Comparison of ENCODE assay signal across 1 cellular context in genomic region chr11:65420506-65421203, GRCh38.
TF ChIP-seq lines count a peak whose summit lies in the region.

No MANE protein-coding gene starts in this region.

TF ChIP-seq in WTC11, 78 proteins besides CTCF, POLR2A, EP300 and RAD21 (continued from another document):
- TF ChIP-seq, protein P1, sequence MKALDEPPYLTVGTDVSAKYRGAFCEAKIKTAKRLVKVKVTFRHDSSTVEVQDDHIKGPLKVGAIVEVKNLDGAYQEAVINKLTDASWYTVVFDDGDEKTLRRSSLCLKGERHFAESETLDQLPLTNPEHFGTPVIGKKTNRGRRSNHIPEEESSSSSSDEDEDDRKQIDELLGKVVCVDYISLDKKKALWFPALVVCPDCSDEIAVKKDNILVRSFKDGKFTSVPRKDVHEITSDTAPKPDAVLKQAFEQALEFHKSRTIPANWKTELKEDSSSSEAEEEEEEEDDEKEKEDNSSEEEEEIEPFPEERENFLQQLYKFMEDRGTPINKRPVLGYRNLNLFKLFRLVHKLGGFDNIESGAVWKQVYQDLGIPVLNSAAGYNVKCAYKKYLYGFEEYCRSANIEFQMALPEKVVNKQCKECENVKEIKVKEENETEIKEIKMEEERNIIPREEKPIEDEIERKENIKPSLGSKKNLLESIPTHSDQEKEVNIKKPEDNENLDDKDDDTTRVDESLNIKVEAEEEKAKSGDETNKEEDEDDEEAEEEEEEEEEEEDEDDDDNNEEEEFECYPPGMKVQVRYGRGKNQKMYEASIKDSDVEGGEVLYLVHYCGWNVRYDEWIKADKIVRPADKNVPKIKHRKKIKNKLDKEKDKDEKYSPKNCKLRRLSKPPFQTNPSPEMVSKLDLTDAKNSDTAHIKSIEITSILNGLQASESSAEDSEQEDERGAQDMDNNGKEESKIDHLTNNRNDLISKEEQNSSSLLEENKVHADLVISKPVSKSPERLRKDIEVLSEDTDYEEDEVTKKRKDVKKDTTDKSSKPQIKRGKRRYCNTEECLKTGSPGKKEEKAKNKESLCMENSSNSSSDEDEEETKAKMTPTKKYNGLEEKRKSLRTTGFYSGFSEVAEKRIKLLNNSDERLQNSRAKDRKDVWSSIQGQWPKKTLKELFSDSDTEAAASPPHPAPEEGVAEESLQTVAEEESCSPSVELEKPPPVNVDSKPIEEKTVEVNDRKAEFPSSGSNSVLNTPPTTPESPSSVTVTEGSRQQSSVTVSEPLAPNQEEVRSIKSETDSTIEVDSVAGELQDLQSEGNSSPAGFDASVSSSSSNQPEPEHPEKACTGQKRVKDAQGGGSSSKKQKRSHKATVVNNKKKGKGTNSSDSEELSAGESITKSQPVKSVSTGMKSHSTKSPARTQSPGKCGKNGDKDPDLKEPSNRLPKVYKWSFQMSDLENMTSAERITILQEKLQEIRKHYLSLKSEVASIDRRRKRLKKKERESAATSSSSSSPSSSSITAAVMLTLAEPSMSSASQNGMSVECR (CRISPR knock-in tag; IDR thresholded peaks at IDR 0.05; ENCODE audit: borderline replicate concordance), result no peak
- TF ChIP-seq HMGA2 (CRISPR knock-in tag; IDR thresholded peaks at IDR 0.05) (no peak), JAZF1 (CRISPR knock-in tag; IDR thresholded peaks at IDR 0.05) (no peak)
